In the genomic region with DNA sequence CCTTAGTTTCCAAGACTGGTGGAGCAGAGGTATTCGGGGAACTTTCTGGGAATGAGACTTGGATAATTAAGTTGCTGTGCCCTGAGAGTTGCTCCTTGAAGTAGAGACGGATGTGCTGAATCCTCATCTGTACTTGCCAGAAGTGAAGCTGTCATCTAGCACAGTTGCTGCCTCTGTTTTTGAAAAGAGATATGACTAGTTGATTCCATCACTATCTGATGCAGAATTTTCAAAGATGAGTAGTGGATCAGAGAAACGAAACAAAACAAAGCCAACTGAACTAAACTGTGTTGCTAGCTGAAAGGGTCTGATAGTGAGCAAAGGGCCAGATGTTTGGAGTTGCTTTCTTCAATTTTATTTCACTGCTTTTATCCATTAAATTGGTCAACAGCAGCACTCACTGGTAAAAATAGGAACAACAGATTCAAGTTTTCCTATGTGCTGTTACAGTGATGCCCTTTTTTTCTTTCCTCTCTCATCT, we compare ENCODE assay signal across 1 cellular context.
TF ChIP-seq lines count a peak whose summit lies in the region.

No MANE protein-coding gene starts in this region.

TF ChIP-seq in K562, 482 proteins besides CTCF, POLR2A, EP300 and RAD21 (continued from another document and continues in another):
- TF ChIP-seq, protein P1, sequence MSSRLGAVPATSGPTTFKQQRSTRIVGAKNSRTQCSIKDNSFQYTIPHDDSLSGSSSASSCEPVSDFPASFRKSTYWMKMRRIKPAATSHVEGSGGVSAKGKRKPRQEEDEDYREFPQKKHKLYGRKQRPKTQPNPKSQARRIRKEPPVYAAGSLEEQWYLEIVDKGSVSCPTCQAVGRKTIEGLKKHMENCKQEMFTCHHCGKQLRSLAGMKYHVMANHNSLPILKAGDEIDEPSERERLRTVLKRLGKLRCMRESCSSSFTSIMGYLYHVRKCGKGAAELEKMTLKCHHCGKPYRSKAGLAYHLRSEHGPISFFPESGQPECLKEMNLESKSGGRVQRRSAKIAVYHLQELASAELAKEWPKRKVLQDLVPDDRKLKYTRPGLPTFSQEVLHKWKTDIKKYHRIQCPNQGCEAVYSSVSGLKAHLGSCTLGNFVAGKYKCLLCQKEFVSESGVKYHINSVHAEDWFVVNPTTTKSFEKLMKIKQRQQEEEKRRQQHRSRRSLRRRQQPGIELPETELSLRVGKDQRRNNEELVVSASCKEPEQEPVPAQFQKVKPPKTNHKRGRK (tag; IDR thresholded peaks at IDR 0.05): no peak
- no peak for TF ChIP-seq KLF10 (CRISPR knock-in tag; IDR thresholded peaks at IDR 0.05)
- TF ChIP-seq DNMT1 (IDR thresholded peaks at IDR 0.05): no peak
- peak; percentile 20; the same call in 1 of the 2 replicates for TF ChIP-seq L3MBTL2 (IDR thresholded peaks at IDR 0.05)
- TF ChIP-seq PHF8 (IDR thresholded peaks at IDR 0.05; ENCODE audit: borderline replicate concordance, low read length): no peak
- TF ChIP-seq, protein P2, sequence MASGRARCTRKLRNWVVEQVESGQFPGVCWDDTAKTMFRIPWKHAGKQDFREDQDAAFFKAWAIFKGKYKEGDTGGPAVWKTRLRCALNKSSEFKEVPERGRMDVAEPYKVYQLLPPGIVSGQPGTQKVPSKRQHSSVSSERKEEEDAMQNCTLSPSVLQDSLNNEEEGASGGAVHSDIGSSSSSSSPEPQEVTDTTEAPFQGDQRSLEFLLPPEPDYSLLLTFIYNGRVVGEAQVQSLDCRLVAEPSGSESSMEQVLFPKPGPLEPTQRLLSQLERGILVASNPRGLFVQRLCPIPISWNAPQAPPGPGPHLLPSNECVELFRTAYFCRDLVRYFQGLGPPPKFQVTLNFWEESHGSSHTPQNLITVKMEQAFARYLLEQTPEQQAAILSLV (tag; IDR thresholded peaks at IDR 0.05): no peak
- TF ChIP-seq MYBL2 (IDR thresholded peaks at IDR 0.05; ENCODE audit: low read depth): peak; percentile 87
- no peak for TF ChIP-seq MYBL2 (CRISPR knock-in tag; IDR thresholded peaks at IDR 0.05; ENCODE audit: borderline replicate concordance)
- no peak for TF ChIP-seq CBX2 (IDR thresholded peaks at IDR 0.05; ENCODE audit: insufficient read depth, low read length, poor library complexity, severe bottlenecking)
- no peak for TF ChIP-seq ZNF316 (IDR thresholded peaks at IDR 0.05)
- no peak for TF ChIP-seq SNIP1 (IDR thresholded peaks at IDR 0.05; ENCODE audit: low read depth)
- TF ChIP-seq, protein P3, sequence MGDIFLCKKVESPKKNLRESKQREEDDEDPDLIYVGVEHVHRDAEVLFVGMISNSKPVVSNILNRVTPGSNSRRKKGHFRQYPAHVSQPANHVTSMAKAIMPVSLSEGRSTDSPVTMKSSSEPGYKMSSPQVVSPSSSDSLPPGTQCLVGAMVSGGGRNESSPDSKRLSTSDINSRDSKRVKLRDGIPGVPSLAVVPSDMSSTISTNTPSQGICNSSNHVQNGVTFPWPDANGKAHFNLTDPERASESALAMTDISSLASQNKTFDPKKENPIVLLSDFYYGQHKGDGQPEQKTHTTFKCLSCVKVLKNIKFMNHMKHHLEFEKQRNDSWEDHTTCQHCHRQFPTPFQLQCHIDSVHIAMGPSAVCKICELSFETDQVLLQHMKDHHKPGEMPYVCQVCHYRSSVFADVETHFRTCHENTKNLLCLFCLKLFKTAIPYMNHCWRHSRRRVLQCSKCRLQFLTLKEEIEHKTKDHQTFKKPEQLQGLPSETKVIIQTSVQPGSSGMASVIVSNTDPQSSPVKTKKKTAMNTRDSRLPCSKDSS (IDR thresholded peaks at IDR 0.05; ENCODE audit: low read depth, partially characterized antibody): no peak
- no peak for TF ChIP-seq TSC22D4 (tag; IDR thresholded peaks at IDR 0.05)
- TF ChIP-seq, protein P4, sequence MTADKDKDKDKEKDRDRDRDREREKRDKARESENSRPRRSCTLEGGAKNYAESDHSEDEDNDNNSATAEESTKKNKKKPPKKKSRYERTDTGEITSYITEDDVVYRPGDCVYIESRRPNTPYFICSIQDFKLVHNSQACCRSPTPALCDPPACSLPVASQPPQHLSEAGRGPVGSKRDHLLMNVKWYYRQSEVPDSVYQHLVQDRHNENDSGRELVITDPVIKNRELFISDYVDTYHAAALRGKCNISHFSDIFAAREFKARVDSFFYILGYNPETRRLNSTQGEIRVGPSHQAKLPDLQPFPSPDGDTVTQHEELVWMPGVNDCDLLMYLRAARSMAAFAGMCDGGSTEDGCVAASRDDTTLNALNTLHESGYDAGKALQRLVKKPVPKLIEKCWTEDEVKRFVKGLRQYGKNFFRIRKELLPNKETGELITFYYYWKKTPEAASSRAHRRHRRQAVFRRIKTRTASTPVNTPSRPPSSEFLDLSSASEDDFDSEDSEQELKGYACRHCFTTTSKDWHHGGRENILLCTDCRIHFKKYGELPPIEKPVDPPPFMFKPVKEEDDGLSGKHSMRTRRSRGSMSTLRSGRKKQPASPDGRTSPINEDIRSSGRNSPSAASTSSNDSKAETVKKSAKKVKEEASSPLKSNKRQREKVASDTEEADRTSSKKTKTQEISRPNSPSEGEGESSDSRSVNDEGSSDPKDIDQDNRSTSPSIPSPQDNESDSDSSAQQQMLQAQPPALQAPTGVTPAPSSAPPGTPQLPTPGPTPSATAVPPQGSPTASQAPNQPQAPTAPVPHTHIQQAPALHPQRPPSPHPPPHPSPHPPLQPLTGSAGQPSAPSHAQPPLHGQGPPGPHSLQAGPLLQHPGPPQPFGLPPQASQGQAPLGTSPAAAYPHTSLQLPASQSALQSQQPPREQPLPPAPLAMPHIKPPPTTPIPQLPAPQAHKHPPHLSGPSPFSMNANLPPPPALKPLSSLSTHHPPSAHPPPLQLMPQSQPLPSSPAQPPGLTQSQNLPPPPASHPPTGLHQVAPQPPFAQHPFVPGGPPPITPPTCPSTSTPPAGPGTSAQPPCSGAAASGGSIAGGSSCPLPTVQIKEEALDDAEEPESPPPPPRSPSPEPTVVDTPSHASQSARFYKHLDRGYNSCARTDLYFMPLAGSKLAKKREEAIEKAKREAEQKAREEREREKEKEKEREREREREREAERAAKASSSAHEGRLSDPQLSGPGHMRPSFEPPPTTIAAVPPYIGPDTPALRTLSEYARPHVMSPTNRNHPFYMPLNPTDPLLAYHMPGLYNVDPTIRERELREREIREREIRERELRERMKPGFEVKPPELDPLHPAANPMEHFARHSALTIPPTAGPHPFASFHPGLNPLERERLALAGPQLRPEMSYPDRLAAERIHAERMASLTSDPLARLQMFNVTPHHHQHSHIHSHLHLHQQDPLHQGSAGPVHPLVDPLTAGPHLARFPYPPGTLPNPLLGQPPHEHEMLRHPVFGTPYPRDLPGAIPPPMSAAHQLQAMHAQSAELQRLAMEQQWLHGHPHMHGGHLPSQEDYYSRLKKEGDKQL (CRISPR knock-in tag; IDR thresholded peaks at IDR 0.05; ENCODE audit: borderline replicate concordance): 0 out of 2 replicates have a peak, but pooled peaks have one; percentile 67
- TF ChIP-seq SMAD2 (IDR thresholded peaks at IDR 0.05; ENCODE audit: low read depth, low read length): no peak
- TF ChIP-seq CEBPB (tag; IDR thresholded peaks at IDR 0.05): no peak
- TF ChIP-seq, protein P5, sequence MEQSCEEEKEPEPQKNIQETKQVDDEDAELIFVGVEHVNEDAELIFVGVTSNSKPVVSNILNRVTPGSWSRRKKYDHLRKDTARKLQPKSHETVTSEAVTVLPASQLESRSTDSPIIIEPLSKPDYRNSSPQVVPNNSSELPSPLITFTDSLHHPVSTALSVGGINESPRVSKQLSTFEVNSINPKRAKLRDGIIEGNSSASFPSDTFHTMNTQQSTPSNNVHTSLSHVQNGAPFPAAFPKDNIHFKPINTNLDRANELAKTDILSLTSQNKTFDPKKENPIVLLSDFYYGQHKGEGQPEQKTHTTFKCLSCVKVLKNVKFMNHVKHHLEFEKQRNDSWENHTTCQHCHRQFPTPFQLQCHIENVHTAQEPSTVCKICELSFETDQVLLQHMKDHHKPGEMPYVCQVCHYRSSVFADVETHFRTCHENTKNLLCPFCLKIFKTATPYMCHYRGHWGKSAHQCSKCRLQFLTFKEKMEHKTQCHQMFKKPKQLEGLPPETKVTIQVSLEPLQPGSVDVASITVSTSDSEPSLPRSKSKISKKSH (CRISPR knock-in tag; IDR thresholded peaks at IDR 0.05): no peak
- TF ChIP-seq TRIM24 (IDR thresholded peaks at IDR 0.05): peak; percentile 85 to 92
- peak; percentile 52; the same call in 1 of the 2 replicates for TF ChIP-seq MYNN (IDR thresholded peaks at IDR 0.05)
- no peak for TF ChIP-seq MYNN (CRISPR knock-in tag; IDR thresholded peaks at IDR 0.05)
- TF ChIP-seq BRD4 (IDR thresholded peaks at IDR 0.05): no peak
- TF ChIP-seq RUNX1 (IDR thresholded peaks at IDR 0.05; ENCODE audit: low read depth): no peak
- TF ChIP-seq HNRNPLL (IDR thresholded peaks at IDR 0.05; ENCODE audit: low read depth, low read length, poor library complexity, severe bottlenecking): no peak
- TF ChIP-seq NBN (IDR thresholded peaks at IDR 0.05; ENCODE audit: low read depth): peak; percentile 71; the same call in 1 of the 2 replicates
- TF ChIP-seq ZKSCAN1 (IDR thresholded peaks at IDR 0.05; ENCODE audit: low read depth, low read length): no peak
- peak; percentile 68 for TF ChIP-seq ZKSCAN8 (CRISPR knock-in tag; IDR thresholded peaks at IDR 0.05)
- no peak for TF ChIP-seq ZNF507 (tag; conservative IDR thresholded peaks at IDR 0.05)
- no peak for TF ChIP-seq PHF21A (IDR thresholded peaks at IDR 0.05; ENCODE audit: borderline replicate concordance, low read depth)
- TF ChIP-seq, protein P6, sequence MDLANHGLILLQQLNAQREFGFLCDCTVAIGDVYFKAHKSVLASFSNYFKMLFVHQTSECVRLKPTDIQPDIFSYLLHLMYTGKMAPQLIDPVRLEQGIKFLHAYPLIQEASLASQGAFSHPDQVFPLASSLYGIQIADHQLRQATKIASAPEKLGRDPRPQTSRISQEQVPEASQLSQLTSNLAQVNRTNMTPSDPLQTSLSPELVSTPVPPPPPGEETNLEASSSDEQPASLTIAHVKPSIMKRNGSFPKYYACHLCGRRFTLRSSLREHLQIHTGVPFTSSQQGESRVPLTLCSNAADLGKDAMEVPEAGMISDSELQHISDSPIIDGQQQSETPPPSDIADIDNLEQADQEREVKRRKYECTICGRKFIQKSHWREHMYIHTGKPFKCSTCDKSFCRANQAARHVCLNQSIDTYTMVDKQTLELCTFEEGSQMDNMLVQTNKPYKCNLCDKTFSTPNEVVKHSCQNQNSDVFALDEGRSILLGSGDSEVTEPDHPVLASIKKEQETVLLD (IDR thresholded peaks at IDR 0.05): peak; percentile 77; the same call in 1 of the 2 replicates
- peak; percentile 85 for TF ChIP-seq JUND (IDR thresholded peaks at IDR 0.05; ENCODE audit: borderline replicate concordance, low read depth, low read length)
- TF ChIP-seq JUND (tag; IDR thresholded peaks at IDR 0.05; ENCODE audit: borderline replicate concordance, low read depth, low read length): peak; percentile 89; the same call in 2 of the 3 replicates
- TF ChIP-seq ATF7 (IDR thresholded peaks at IDR 0.05): peak; percentile 86
- TF ChIP-seq SRSF3 (IDR thresholded peaks at IDR 0.05; ENCODE audit: insufficient read depth, low read length): no peak
- no peak for TF ChIP-seq CBX5 (IDR thresholded peaks at IDR 0.05; ENCODE audit: borderline replicate concordance, low read depth)
- TF ChIP-seq, protein P7, sequence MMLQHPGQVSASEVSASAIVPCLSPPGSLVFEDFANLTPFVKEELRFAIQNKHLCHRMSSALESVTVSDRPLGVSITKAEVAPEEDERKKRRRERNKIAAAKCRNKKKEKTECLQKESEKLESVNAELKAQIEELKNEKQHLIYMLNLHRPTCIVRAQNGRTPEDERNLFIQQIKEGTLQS (IDR thresholded peaks at IDR 0.05): peak; percentile 78; the same call in 1 of the 2 replicates
- TF ChIP-seq, protein P7 (CRISPR knock-in tag; conservative IDR thresholded peaks at IDR 0.05): peak; percentile 78; the same call in 1 of the 2 replicates
- TF ChIP-seq CAMTA2 (CRISPR knock-in tag; conservative IDR thresholded peaks at IDR 0.05): no peak
- TF ChIP-seq HEY1 (CRISPR knock-in tag; IDR thresholded peaks at IDR 0.05; ENCODE audit: borderline replicate concordance): no peak
- TF ChIP-seq, protein P8, sequence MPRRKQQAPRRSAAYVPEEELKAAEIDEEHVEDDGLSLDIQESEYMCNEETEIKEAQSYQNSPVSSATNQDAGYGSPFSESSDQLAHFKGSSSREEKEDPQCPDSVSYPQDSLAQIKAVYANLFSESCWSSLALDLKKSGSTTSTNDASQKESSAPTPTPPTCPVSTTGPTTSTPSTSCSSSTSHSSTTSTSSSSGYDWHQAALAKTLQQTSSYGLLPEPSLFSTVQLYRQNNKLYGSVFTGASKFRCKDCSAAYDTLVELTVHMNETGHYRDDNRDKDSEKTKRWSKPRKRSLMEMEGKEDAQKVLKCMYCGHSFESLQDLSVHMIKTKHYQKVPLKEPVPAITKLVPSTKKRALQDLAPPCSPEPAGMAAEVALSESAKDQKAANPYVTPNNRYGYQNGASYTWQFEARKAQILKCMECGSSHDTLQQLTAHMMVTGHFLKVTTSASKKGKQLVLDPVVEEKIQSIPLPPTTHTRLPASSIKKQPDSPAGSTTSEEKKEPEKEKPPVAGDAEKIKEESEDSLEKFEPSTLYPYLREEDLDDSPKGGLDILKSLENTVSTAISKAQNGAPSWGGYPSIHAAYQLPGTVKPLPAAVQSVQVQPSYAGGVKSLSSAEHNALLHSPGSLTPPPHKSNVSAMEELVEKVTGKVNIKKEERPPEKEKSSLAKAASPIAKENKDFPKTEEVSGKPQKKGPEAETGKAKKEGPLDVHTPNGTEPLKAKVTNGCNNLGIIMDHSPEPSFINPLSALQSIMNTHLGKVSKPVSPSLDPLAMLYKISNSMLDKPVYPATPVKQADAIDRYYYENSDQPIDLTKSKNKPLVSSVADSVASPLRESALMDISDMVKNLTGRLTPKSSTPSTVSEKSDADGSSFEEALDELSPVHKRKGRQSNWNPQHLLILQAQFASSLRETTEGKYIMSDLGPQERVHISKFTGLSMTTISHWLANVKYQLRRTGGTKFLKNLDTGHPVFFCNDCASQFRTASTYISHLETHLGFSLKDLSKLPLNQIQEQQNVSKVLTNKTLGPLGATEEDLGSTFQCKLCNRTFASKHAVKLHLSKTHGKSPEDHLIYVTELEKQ (CRISPR knock-in tag; IDR thresholded peaks at IDR 0.05): no peak
- TF ChIP-seq ARID2 (IDR thresholded peaks at IDR 0.05): peak; percentile 67; the same call in 1 of the 2 replicates
- no peak for TF ChIP-seq ZNF41 (CRISPR knock-in tag; conservative IDR thresholded peaks at IDR 0.05)
- TF ChIP-seq, protein P9, sequence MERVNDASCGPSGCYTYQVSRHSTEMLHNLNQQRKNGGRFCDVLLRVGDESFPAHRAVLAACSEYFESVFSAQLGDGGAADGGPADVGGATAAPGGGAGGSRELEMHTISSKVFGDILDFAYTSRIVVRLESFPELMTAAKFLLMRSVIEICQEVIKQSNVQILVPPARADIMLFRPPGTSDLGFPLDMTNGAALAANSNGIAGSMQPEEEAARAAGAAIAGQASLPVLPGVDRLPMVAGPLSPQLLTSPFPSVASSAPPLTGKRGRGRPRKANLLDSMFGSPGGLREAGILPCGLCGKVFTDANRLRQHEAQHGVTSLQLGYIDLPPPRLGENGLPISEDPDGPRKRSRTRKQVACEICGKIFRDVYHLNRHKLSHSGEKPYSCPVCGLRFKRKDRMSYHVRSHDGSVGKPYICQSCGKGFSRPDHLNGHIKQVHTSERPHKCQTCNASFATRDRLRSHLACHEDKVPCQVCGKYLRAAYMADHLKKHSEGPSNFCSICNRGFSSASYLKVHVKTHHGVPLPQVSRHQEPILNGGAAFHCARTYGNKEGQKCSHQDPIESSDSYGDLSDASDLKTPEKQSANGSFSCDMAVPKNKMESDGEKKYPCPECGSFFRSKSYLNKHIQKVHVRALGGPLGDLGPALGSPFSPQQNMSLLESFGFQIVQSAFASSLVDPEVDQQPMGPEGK (CRISPR knock-in tag; IDR thresholded peaks at IDR 0.05; ENCODE audit: borderline replicate concordance): no peak
- no peak for TF ChIP-seq IRF2 (CRISPR knock-in tag; IDR thresholded peaks at IDR 0.05)
- TF ChIP-seq CBFA2T3 (IDR thresholded peaks at IDR 0.05): peak; percentile 97
